Comparison of ENCODE assay signal across 1 cellular context in genomic region chr2:20205915-20206524, GRCh38.
TF ChIP-seq lines count a peak whose summit lies in the region.

No MANE protein-coding gene starts in this region.

TF ChIP-seq in A549, 52 proteins besides CTCF, POLR2A, EP300 and RAD21 (continued from another document):
- TF ChIP-seq REST (IDR thresholded peaks at IDR 0.05) (no peak), NR3C1 (IDR thresholded peaks at IDR 0.05) (no peak), NFE2L2 (conservative IDR thresholded peaks at IDR 0.05; ENCODE audit: low read length) (no peak)
